12 cellular contexts compared by ENCODE assay signal in genomic region chr3:76024640-76025039, GRCh38.
DNase-seq lines count a peak whose midpoint lies in the region; ATAC-seq, FAIRE-seq and TF ChIP-seq lines count a peak whose summit lies in the region.
"Had no signal": no experiment of that assay in that cellular context is flagged by ENCODE, and none has a peak within 500 bp of the region (broad histone marks: within the 10 kb centered on the region; RNA-seq: fewer than 3 reads in every experiment).

No MANE protein-coding gene starts in this region.

- no peak overlapping the region for H2AFZ ChIP-seq in H1 (ENCODE audit: low read length)

- no peak overlapping the region for H3K4me2 ChIP-seq in H1 (ENCODE audit: insufficient read depth in 1 of 2, low read depth in 2 of 2, low read length in 2 of 2)

- H4K8ac ChIP-seq in H1 (ENCODE audit: extremely low read depth, insufficient read depth, low read length) = no peak overlapping the region

- H3K36me3 ChIP-seq in H1 (ENCODE audit: control insufficient read depth in 2 of 4, insufficient read depth in 4 of 4, low read length in 3 of 4) = no peaks in the 10 kb centered on the region
- H3K36me3 ChIP-seq in adrenal gland (replicated peaks in 1 of 2) = no peaks in the 10 kb centered on the region
- H3K36me3 ChIP-seq: MG63 had no signal

- no peak overlapping the region for H3K23ac ChIP-seq in H1 (ENCODE audit: insufficient read length)

- 0 out of 4 replicates have a peak, but pooled peaks cover 0 to 2% of the 10 kb centered on the region in 2 experiments for H3K79me2 ChIP-seq in H1 (ENCODE audit: control insufficient read depth in 1 of 2, insufficient read depth in 2 of 2, low read length in 2 of 2)

- TF ChIP-seq RAD21 in H1 (IDR thresholded peaks at IDR 0.05 in 1 of 2, conservative IDR thresholded peaks at IDR 0.05 in 1 of 2; ENCODE audit: low read depth in 2 of 2, low read length in 2 of 2) = peak; percentile 83 to 84

- H3K27ac ChIP-seq in H1 (ENCODE audit: low read depth, low read length) (no peak overlapping the region), adrenal gland (no peak overlapping the region)

- no peak overlapping the region for H3K18ac ChIP-seq in H1 (ENCODE audit: extremely low read depth, low read length)

- no peaks in the 10 kb centered on the region for H3K79me1 ChIP-seq in H1 (ENCODE audit: low read depth, low read length)

- H3K9me3 Mint-ChIP-seq in osteocyte (ENCODE audit: unreplicated experiment) = peaks cover 14% of the 10 kb centered on the region

- TF ChIP-seq POLR2A in H1 (IDR thresholded peaks at IDR 0.05; ENCODE audit: control extremely low read depth in 1 of 2, low read depth in 2 of 2, low read length in 2 of 2) = no peak
- TF ChIP-seq POLR2A in adrenal gland (IDR thresholded peaks at IDR 0.05) = no peak

- no peak overlapping the region for H2AK5ac ChIP-seq in H1 (ENCODE audit: low read depth, low read length)

- POLR2A ChIA-PET in H1 (lab: Charles Lee; ENCODE audit: partially characterized antibody) = no interaction called here

- no peak overlapping the region for H2BK5ac ChIP-seq in H1 (ENCODE audit: low read depth, low read length)

- no peak overlapping the region for H3K4ac ChIP-seq in H1 (replicated peaks; ENCODE audit: insufficient read length, low read depth, low read length)

- H3K9me3 ChIP-seq in H1 (ENCODE audit: insufficient read depth in 2 of 2, low read depth in 1 of 2, low read length in 1 of 2) (no peaks in the 10 kb centered on the region), adrenal gland (replicated peaks in 1 of 3) (no peaks in the 10 kb centered on the region)

- no peak for ATAC-seq in GM21528 (IDR thresholded peaks at IDR 0.05; ENCODE audit: low FRiP score, unreplicated experiment)

- H3K4me1 ChIP-seq in H1 (replicated peaks in 1 of 4; ENCODE audit: control insufficient read depth in 3 of 4, insufficient read depth in 4 of 4, low read length in 3 of 4) = no peaks in the 10 kb centered on the region
- no peaks in the 10 kb centered on the region for H3K4me1 ChIP-seq in adrenal gland (replicated peaks in 1 of 2)

- DNase-seq in NCI-H2171 treated with DMSO at 0.1 percent for 48 hours (lab: John Stamatoyannopoulos, UW) = peak; percentile 23
- no peak for DNase-seq in NCI-H2171 (lab: John Stamatoyannopoulos, UW)
- peak; percentile 24 for DNase-seq in NCI-H345 treated with DMSO at 0.1 percent for 48 hours (lab: John Stamatoyannopoulos, UW; ENCODE audit: unreplicated experiment)
- DNase-seq in H1 (ENCODE audit: low read depth in 1 of 2, low spot score in 2 of 2) = no peak
- no peak for DNase-seq in osteocyte (ENCODE audit: extremely low spot score, unreplicated experiment)
- no peak for DNase-seq in adrenal gland
- DNase-seq in cerebellar nuclear complex (lab: John Stamatoyannopoulos, UW) = no peak
- DNase-seq: activated CD4-positive, alpha-beta T cell treated with anti-CD3 and anti-CD28 coated beads, Interleukin-2, amount 10 ng/mL, durations not matched to agents 7 days and 5 days; CD8-positive, alpha-beta memory T cell; MG63 had no signal

- H2BK12ac ChIP-seq in H1 (ENCODE audit: low read depth, low read length) = no peak overlapping the region

- no peaks in the 10 kb centered on the region for H3K27me3 Mint-ChIP-seq in osteocyte (ENCODE audit: unreplicated experiment)
- H3K27me3 Mint-ChIP-seq: activated CD4-positive, alpha-beta T cell treated with anti-CD3 and anti-CD28 coated beads, Interleukin-2, amount 10 ng/mL, durations not matched to agents 7 days and 5 days; CD8-positive, alpha-beta memory T cell; stimulated activated naive CD8-positive, alpha-beta T cell treated with anti-CD3 and anti-CD28 coated beads, Interleukin-15, Interleukin-2, amounts not matched to agents 100 ng/mL and 50 ng/mL, for 24 hours had no signal

- no peak overlapping the region for H3K56ac ChIP-seq in H1 (replicated peaks; ENCODE audit: insufficient read length, low read depth, low read length)

- H3K27ac Mint-ChIP-seq in osteocyte (ENCODE audit: unreplicated experiment) = no peak overlapping the region
- H3K27ac Mint-ChIP-seq: activated CD4-positive, alpha-beta T cell treated with anti-CD3 and anti-CD28 coated beads, Interleukin-2, amount 10 ng/mL, durations not matched to agents 7 days and 5 days; CD8-positive, alpha-beta memory T cell; stimulated activated naive CD8-positive, alpha-beta T cell treated with anti-CD3 and anti-CD28 coated beads, Interleukin-15, Interleukin-2, amounts not matched to agents 100 ng/mL and 50 ng/mL, for 24 hours had no signal

- no peaks in the 10 kb centered on the region for H3K36me3 Mint-ChIP-seq in osteocyte (ENCODE audit: unreplicated experiment)
- H3K36me3 Mint-ChIP-seq: CD8-positive, alpha-beta memory T cell had no signal

- no peak overlapping the region for H4K91ac ChIP-seq in H1 (replicated peaks; ENCODE audit: insufficient read length, low read length)

- no peak for TF ChIP-seq EP300 in H1 (IDR thresholded peaks at IDR 0.05; ENCODE audit: borderline replicate concordance in 1 of 2, low read depth in 2 of 2, low read length in 2 of 2)

- no peak overlapping the region for H4K5ac ChIP-seq in H1 (ENCODE audit: insufficient read length, low read depth, low read length)

- no peak overlapping the region for H2BK20ac ChIP-seq in H1 (ENCODE audit: low read length)

- CTCF ChIA-PET in H1 (lab: Charles Lee; ENCODE audit: partially characterized antibody) = interaction anchor here (0.7 to 5.6 kb wide), 13 partner anchors 9 to 628 kb away, joined by 3 to 54 read pairs (median 4); no protein-coding TSS in a partner anchor

- H3K4me3 Mint-ChIP-seq in osteocyte (ENCODE audit: unreplicated experiment) = no peak overlapping the region
- H3K4me3 Mint-ChIP-seq: activated CD4-positive, alpha-beta T cell treated with anti-CD3 and anti-CD28 coated beads, Interleukin-2, amount 10 ng/mL, durations not matched to agents 7 days and 5 days; CD8-positive, alpha-beta memory T cell; stimulated activated naive CD8-positive, alpha-beta T cell treated with anti-CD3 and anti-CD28 coated beads, Interleukin-15, Interleukin-2, amounts not matched to agents 100 ng/mL and 50 ng/mL, for 24 hours had no signal

- 57% methylated on average over 2 of the region's 2 CpGs; no CpG with 5 or more reads in 1 of the 2 experiments for WGBS in H1 (ENCODE audit: extremely low coverage in 1 of 2, insufficient coverage in 1 of 2, insufficient read length in 1 of 2, insufficient replicate concordance in 2 of 2, low coverage in 1 of 2, low lambda C conversion rate in 2 of 2, missing lambda C conversion rate in 1 of 2), 2 experiments
- WGBS in adrenal gland, 4 donors = 24 to 47% (median 27%) methylated on average over 2 of the region's 2 CpGs

- peaks cover 35% of the 10 kb centered on the region for H3K4me1 Mint-ChIP-seq in osteocyte (ENCODE audit: unreplicated experiment)
- H3K4me1 Mint-ChIP-seq: activated CD4-positive, alpha-beta T cell treated with anti-CD3 and anti-CD28 coated beads, Interleukin-2, amount 10 ng/mL, durations not matched to agents 7 days and 5 days; CD8-positive, alpha-beta memory T cell had no signal

- H3K27me3 ChIP-seq in H1 (replicated peaks in 1 of 4; ENCODE audit: control insufficient read depth in 3 of 4, extremely low read depth in 1 of 4, insufficient read depth in 3 of 4, low read length in 3 of 4) (no peaks in the 10 kb centered on the region), adrenal gland (no peaks in the 10 kb centered on the region)
- H3K27me3 ChIP-seq: MG63 had no signal

- no peaks in the 10 kb centered on the region for H4K20me1 ChIP-seq in H1 (replicated peaks in 1 of 2; ENCODE audit: control insufficient read depth in 1 of 2, insufficient read depth in 2 of 2, low read length in 2 of 2)

- intact Hi-C loops in adrenal gland (cut with DNase I) = no loop called here

- no peak overlapping the region for H3K9ac ChIP-seq in H1 (replicated peaks in 1 of 4; ENCODE audit: extremely low read depth in 1 of 4, low read depth in 3 of 4, low read length in 3 of 4)

- no peaks in the 10 kb centered on the region for H3K23me2 ChIP-seq in H1 (ENCODE audit: low read depth, low read length)

- no peak overlapping the region for H3K4me3 ChIP-seq in H1 (ENCODE audit: extremely low read depth in 1 of 4, insufficient read depth in 2 of 4, low read depth in 3 of 4, low read length in 4 of 4)
- H3K4me3 ChIP-seq in adrenal gland = no peak overlapping the region
- H3K4me3 ChIP-seq: MG63 had no signal

- no peak overlapping the region for H2BK120ac ChIP-seq in H1 (replicated peaks; ENCODE audit: low read depth, low read length)

- FAIRE-seq in H1 (lab: Jason Lieb, UNC) = peak; percentile 82

- H2BK15ac ChIP-seq in H1 (ENCODE audit: low read length) = no peak overlapping the region

- peak in 2 of 3 experiments; percentile 40 to 57; a peak in 2 of 4 replicates for TF ChIP-seq CTCF in H1 (IDR thresholded peaks at IDR 0.05; ENCODE audit: control extremely low read depth in 1 of 3, insufficient read depth in 1 of 3, low read depth in 1 of 3, low read length in 3 of 3)
- peak; percentile 67 for TF ChIP-seq CTCF in osteocyte (IDR thresholded peaks at IDR 0.05)
- peak in 3 of 6 experiments; percentile 11 to 36 (median 12) for TF ChIP-seq CTCF in adrenal gland (IDR thresholded peaks at IDR 0.05)

- no peak overlapping the region for H3K14ac ChIP-seq in H1 (ENCODE audit: insufficient read length)

TF ChIP-seq in H1, 55 proteins besides CTCF, POLR2A, EP300 and RAD21 (continues in another document):
- TF ChIP-seq SAP30 (IDR thresholded peaks at IDR 0.05; ENCODE audit: insufficient read depth, insufficient replicate concordance, low read length) = no peak
- TF ChIP-seq CBX8 (IDR thresholded peaks at IDR 0.05; ENCODE audit: borderline replicate concordance, low read depth, low read length) = no peak
- no peak for TF ChIP-seq NANOG (IDR thresholded peaks at IDR 0.05; ENCODE audit: insufficient read depth, low read depth, low read length, poor library complexity, severe bottlenecking)
- no peak for TF ChIP-seq CHD2 (IDR thresholded peaks at IDR 0.05; ENCODE audit: low read length)
- TF ChIP-seq, protein P1, sequence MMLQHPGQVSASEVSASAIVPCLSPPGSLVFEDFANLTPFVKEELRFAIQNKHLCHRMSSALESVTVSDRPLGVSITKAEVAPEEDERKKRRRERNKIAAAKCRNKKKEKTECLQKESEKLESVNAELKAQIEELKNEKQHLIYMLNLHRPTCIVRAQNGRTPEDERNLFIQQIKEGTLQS (IDR thresholded peaks at IDR 0.05; ENCODE audit: insufficient read depth, low read depth, low read length) = no peak
- no peak for TF ChIP-seq RBBP5 (IDR thresholded peaks at IDR 0.05; ENCODE audit: borderline replicate concordance, low read depth, low read length)
- TF ChIP-seq SP4 (IDR thresholded peaks at IDR 0.05; ENCODE audit: low read length) = no peak
- no peak for TF ChIP-seq EZH2 (IDR thresholded peaks at IDR 0.05; ENCODE audit: low read depth, low read length, severe bottlenecking)

Comparison
In these comparisons a context has a peak if more than half of its experiments do, and no peak if none do; other contexts are left out.
1. DNase-seq: peak in NCI-H2171 treated with DMSO at 0.1 percent for 48 hours (single experiment) and NCI-H345 treated with DMSO at 0.1 percent for 48 hours (single experiment); none in NCI-H2171 (single experiment), H1 (0 of 2), osteocyte (single experiment), adrenal gland (0 of 7) and cerebellar nuclear complex (0 of 2).